1 cellular context compared by ENCODE assay signal in genomic region chr5:123423278-123424149, GRCh38.
TF ChIP-seq lines count a peak whose summit lies in the region.

Gene CEP120, minus strand, starts transcription at chr5:123423403. Its CDS starts 405 bp downstream, at chr5:123422998.

TF ChIP-seq in WTC11, 78 proteins besides CTCF, POLR2A, EP300 and RAD21 (continued from another document):
- TF ChIP-seq, protein P1, sequence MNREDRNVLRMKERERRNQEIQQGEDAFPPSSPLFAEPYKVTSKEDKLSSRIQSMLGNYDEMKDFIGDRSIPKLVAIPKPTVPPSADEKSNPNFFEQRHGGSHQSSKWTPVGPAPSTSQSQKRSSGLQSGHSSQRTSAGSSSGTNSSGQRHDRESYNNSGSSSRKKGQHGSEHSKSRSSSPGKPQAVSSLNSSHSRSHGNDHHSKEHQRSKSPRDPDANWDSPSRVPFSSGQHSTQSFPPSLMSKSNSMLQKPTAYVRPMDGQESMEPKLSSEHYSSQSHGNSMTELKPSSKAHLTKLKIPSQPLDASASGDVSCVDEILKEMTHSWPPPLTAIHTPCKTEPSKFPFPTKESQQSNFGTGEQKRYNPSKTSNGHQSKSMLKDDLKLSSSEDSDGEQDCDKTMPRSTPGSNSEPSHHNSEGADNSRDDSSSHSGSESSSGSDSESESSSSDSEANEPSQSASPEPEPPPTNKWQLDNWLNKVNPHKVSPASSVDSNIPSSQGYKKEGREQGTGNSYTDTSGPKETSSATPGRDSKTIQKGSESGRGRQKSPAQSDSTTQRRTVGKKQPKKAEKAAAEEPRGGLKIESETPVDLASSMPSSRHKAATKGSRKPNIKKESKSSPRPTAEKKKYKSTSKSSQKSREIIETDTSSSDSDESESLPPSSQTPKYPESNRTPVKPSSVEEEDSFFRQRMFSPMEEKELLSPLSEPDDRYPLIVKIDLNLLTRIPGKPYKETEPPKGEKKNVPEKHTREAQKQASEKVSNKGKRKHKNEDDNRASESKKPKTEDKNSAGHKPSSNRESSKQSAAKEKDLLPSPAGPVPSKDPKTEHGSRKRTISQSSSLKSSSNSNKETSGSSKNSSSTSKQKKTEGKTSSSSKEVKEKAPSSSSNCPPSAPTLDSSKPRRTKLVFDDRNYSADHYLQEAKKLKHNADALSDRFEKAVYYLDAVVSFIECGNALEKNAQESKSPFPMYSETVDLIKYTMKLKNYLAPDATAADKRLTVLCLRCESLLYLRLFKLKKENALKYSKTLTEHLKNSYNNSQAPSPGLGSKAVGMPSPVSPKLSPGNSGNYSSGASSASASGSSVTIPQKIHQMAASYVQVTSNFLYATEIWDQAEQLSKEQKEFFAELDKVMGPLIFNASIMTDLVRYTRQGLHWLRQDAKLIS (CRISPR knock-in tag; IDR thresholded peaks at IDR 0.05; ENCODE audit: borderline replicate concordance) = peak; percentile 40; the same call in 1 of the 2 replicates
- TF ChIP-seq USF2 (CRISPR knock-in tag; IDR thresholded peaks at IDR 0.05) (peak; percentile 78), HMGA2 (CRISPR knock-in tag; IDR thresholded peaks at IDR 0.05) (peak; percentile 33; the same call in 1 of the 2 replicates), ZNF416 (CRISPR knock-in tag; IDR thresholded peaks at IDR 0.05) (no peak), FOXK1 (CRISPR knock-in tag; IDR thresholded peaks at IDR 0.05) (peak; percentile 77; the same call in 1 of the 2 replicates), TEAD1 (CRISPR knock-in tag; IDR thresholded peaks at IDR 0.05) (peak; percentile 60; the same call in 1 of the 2 replicates)
- TF ChIP-seq, protein P2, sequence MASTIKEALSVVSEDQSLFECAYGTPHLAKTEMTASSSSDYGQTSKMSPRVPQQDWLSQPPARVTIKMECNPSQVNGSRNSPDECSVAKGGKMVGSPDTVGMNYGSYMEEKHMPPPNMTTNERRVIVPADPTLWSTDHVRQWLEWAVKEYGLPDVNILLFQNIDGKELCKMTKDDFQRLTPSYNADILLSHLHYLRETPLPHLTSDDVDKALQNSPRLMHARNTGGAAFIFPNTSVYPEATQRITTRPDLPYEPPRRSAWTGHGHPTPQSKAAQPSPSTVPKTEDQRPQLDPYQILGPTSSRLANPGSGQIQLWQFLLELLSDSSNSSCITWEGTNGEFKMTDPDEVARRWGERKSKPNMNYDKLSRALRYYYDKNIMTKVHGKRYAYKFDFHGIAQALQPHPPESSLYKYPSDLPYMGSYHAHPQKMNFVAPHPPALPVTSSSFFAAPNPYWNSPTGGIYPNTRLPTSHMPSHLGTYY (CRISPR knock-in tag; IDR thresholded peaks at IDR 0.05) = no peak
- TF ChIP-seq, protein P3, sequence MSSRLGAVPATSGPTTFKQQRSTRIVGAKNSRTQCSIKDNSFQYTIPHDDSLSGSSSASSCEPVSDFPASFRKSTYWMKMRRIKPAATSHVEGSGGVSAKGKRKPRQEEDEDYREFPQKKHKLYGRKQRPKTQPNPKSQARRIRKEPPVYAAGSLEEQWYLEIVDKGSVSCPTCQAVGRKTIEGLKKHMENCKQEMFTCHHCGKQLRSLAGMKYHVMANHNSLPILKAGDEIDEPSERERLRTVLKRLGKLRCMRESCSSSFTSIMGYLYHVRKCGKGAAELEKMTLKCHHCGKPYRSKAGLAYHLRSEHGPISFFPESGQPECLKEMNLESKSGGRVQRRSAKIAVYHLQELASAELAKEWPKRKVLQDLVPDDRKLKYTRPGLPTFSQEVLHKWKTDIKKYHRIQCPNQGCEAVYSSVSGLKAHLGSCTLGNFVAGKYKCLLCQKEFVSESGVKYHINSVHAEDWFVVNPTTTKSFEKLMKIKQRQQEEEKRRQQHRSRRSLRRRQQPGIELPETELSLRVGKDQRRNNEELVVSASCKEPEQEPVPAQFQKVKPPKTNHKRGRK (CRISPR knock-in tag; IDR thresholded peaks at IDR 0.05; ENCODE audit: borderline replicate concordance) = no peak
- TF ChIP-seq, protein P4, sequence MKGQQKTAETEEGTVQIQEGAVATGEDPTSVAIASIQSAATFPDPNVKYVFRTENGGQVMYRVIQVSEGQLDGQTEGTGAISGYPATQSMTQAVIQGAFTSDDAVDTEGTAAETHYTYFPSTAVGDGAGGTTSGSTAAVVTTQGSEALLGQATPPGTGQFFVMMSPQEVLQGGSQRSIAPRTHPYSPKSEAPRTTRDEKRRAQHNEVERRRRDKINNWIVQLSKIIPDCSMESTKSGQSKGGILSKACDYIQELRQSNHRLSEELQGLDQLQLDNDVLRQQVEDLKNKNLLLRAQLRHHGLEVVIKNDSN (CRISPR knock-in tag; IDR thresholded peaks at IDR 0.05) = peak; percentile 84
- TF ChIP-seq, protein P5, sequence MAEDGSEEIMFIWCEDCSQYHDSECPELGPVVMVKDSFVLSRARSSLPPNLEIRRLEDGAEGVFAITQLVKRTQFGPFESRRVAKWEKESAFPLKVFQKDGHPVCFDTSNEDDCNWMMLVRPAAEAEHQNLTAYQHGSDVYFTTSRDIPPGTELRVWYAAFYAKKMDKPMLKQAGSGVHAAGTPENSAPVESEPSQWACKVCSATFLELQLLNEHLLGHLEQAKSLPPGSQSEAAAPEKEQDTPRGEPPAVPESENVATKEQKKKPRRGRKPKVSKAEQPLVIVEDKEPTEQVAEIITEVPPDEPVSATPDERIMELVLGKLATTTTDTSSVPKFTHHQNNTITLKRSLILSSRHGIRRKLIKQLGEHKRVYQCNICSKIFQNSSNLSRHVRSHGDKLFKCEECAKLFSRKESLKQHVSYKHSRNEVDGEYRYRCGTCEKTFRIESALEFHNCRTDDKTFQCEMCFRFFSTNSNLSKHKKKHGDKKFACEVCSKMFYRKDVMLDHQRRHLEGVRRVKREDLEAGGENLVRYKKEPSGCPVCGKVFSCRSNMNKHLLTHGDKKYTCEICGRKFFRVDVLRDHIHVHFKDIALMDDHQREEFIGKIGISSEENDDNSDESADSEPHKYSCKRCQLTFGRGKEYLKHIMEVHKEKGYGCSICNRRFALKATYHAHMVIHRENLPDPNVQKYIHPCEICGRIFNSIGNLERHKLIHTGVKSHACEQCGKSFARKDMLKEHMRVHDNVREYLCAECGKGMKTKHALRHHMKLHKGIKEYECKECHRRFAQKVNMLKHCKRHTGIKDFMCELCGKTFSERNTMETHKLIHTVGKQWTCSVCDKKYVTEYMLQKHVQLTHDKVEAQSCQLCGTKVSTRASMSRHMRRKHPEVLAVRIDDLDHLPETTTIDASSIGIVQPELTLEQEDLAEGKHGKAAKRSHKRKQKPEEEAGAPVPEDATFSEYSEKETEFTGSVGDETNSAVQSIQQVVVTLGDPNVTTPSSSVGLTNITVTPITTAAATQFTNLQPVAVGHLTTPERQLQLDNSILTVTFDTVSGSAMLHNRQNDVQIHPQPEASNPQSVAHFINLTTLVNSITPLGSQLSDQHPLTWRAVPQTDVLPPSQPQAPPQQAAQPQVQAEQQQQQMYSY (CRISPR knock-in tag; IDR thresholded peaks at IDR 0.05) = no peak
